ENCODE assay signal across 9 cellular contexts in genomic region chr11:61281581-61282250, GRCh38. TPM values are rescaled to one million over a fixed set of nuclear protein-coding genes. Genes with fewer than 3 reads are reported as not detected.
DNase-seq lines count a peak whose midpoint lies in the region; ATAC-seq, FAIRE-seq and TF ChIP-seq lines count a peak whose summit lies in the region.
"Had no signal": no experiment of that assay in that cellular context is flagged by ENCODE, and none has a peak within 500 bp of the region (broad histone marks: within the 10 kb centered on the region; RNA-seq: fewer than 3 reads in every experiment).

No MANE protein-coding gene starts in this region.

- H4K20me1 ChIP-seq in astrocyte (ENCODE audit: insufficient read depth, low read length): peaks cover 8% of the 10 kb centered on the region

- intact Hi-C loops in spleen (cut with DNase I; ENCODE audit: low total_unique reads): no loop called here

- H3K4me1 ChIP-seq in astrocyte (ENCODE audit: insufficient read depth, low read length) (no peaks in the 10 kb centered on the region), lung (ENCODE audit: control insufficient read depth in 2 of 2, insufficient read depth in 2 of 2, low read length in 2 of 2) (no peaks in the 10 kb centered on the region), spleen (no peaks in the 10 kb centered on the region)

- H2AFZ ChIP-seq in astrocyte (ENCODE audit: low read depth, low read length): no peak overlapping the region

- TF ChIP-seq CTCF in astrocyte (IDR thresholded peaks at IDR 0.05; ENCODE audit: insufficient read depth, low read depth, low read length) (no peak), lung (IDR thresholded peaks at IDR 0.05; ENCODE audit: control extremely low read depth, extremely low read depth) (no peak), spleen (IDR thresholded peaks at IDR 0.05 in 8 of 11, conservative IDR thresholded peaks at IDR 0.05 in 3 of 11) (no peak)

- no peak for FAIRE-seq in astrocyte (lab: Jason Lieb, UNC)

- H3K27me3 Mint-ChIP-seq in astrocyte (ENCODE audit: low read depth, unreplicated experiment): peaks cover 12% of the 10 kb centered on the region

- H3K4me3 ChIP-seq in astrocyte (ENCODE audit: insufficient read depth, low read depth, low read length) (no peak overlapping the region), lung (no peak overlapping the region), spleen (no peak overlapping the region)

- H3K9me3 ChIP-seq in astrocyte (ENCODE audit: insufficient read depth, low read depth, low read length) (no peaks in the 10 kb centered on the region), lung (ENCODE audit: control insufficient read depth in 2 of 2, insufficient read depth in 1 of 2, low read length in 1 of 2) (peaks cover 0 to 3% of the 10 kb centered on the region in 2 donors), spleen (no peaks in the 10 kb centered on the region)

- H3K27ac Mint-ChIP-seq in astrocyte (ENCODE audit: unreplicated experiment): no peak overlapping the region

- peak overlapping the region; percentile 75 for H3K4me2 ChIP-seq in astrocyte (ENCODE audit: low read length)

- H3K4me3 Mint-ChIP-seq in astrocyte (ENCODE audit: unreplicated experiment): no peak overlapping the region
- H3K4me3 Mint-ChIP-seq: naive thymus-derived CD8-positive, alpha-beta T cell had no signal

- H3K27me3 ChIP-seq in astrocyte (ENCODE audit: insufficient read depth, low read length) (peaks cover 21% of the 10 kb centered on the region), lung (ENCODE audit: control insufficient read depth, insufficient read depth) (no peaks in the 10 kb centered on the region), spleen (replicated peaks in 1 of 7) (no peaks in the 10 kb centered on the region)

- no peak overlapping the region for H3K27ac ChIP-seq in astrocyte (ENCODE audit: low read depth, low read length)
- no peak overlapping the region for H3K27ac ChIP-seq in lung (ENCODE audit: low read depth in 1 of 2, low read length in 1 of 2)
- no peak overlapping the region for H3K27ac ChIP-seq in spleen

- WGBS in lung, 2 donors: 53 to 70% methylated on average over 29 to 35 of the region's 35 CpGs
- 68 to 72% (median 70%) methylated on average over 28 to 35 of the region's 35 CpGs for WGBS in spleen, 5 donors

- ATAC-seq in lung (ENCODE audit: insufficient read depth, low FRiP score) (peak; percentile 76), GM19035 (IDR thresholded peaks at IDR 0.05; ENCODE audit: unreplicated experiment) (no peak), HG02588 (IDR thresholded peaks at IDR 0.05; ENCODE audit: unreplicated experiment) (no peak), HG02759 (IDR thresholded peaks at IDR 0.05; ENCODE audit: unreplicated experiment) (no peak)
- ATAC-seq: naive thymus-derived CD8-positive, alpha-beta T cell had no signal

- DNase-seq in Caki2 (ENCODE audit: low read depth): peak; percentile 12
- peak; percentile 56 for DNase-seq in NCI-H146 treated with DMSO at 0.1 percent for 48 hours (lab: John Stamatoyannopoulos, UW; ENCODE audit: unreplicated experiment)
- DNase-seq in astrocyte (ENCODE audit: low read depth): no peak
- DNase-seq in lung (ENCODE audit: low spot score): no peak
- no peak for DNase-seq in spleen

- H3K79me2 ChIP-seq in astrocyte (ENCODE audit: insufficient read depth, low read length): no peaks in the 10 kb centered on the region

- no peak for TF ChIP-seq POLR2A in spleen (IDR thresholded peaks at IDR 0.05)

- H3K9me3 Mint-ChIP-seq in astrocyte (ENCODE audit: unreplicated experiment): peaks cover 4% of the 10 kb centered on the region

- peaks cover 4% of the 10 kb centered on the region for H3K4me1 Mint-ChIP-seq in astrocyte (ENCODE audit: low read depth, unreplicated experiment)

- no peak overlapping the region for H3K9ac ChIP-seq in astrocyte (ENCODE audit: low read length)

- in situ Hi-C loops in Caki2 (cut with HindIII; ENCODE audit: low pct_unique_long_range_greater_than_20kb, low sequenced_read_pairs): no loop called here

- peaks cover 45% of the 10 kb centered on the region for H3K36me3 Mint-ChIP-seq in astrocyte (ENCODE audit: low read depth, unreplicated experiment)
- H3K36me3 Mint-ChIP-seq: naive thymus-derived CD8-positive, alpha-beta T cell had no signal

- H3K36me3 ChIP-seq in astrocyte (ENCODE audit: insufficient read depth, low read length): peaks cover 2% of the 10 kb centered on the region
- no peaks in the 10 kb centered on the region for H3K36me3 ChIP-seq in lung (ENCODE audit: control insufficient read depth in 2 of 2, insufficient read depth in 2 of 2, low read length in 2 of 2)
- no peaks in the 10 kb centered on the region for H3K36me3 ChIP-seq in spleen

RNA-seq across cellular contexts. Expression of gene VWCE, which starts 13.4 kb away (rescaled TPM):
- not detected in 2 replicates for total RNA-seq in Caki2 (2014; rRNA removed; shearing (Covaris generic); ENCODE audit: low replicate concordance)
- total RNA-seq in astrocyte: 12.2 and 17.7 TPM in 2 replicates
- total RNA-seq in lung: 1 to 10 TPM in 1 of 2 donors, under 1 TPM in 1; 0.65 to 1.2 TPM
- polyA plus RNA-seq in lung: under 1 TPM; 0.13 to 0.55 TPM
- 1 to 10 TPM in 4 of 7 donors, under 1 TPM in 3; 0.23 to 3.2 (median 1.2) TPM for total RNA-seq in spleen
- polyA plus RNA-seq in spleen: 1 to 10 TPM in 2 of 3 donors, under 1 TPM in 1; 0.80 to 1.6 (median 1.2) TPM
- polyA plus RNA-seq: naive thymus-derived CD8-positive, alpha-beta T cell had no signal

RNA-seq across cellular contexts. Expression of gene PGA5, which starts 40.7 kb away (rescaled TPM):
- not detected in 2 replicates for total RNA-seq in Caki2 (2014; rRNA removed; shearing (Covaris generic); ENCODE audit: low replicate concordance)
- total RNA-seq in astrocyte (0.79 and 1.4 TPM in 2 replicates), lung (under 1 TPM in 1 of 2 donors, not detected in 1; 0.55 TPM), spleen (1 to 10 TPM in 5 of 7 donors, under 1 TPM in 1, not detected in 1; 0.42 to 3.3 (median 1.7) TPM)
- polyA plus RNA-seq in lung (under 1 TPM; 0.08 to 0.09 TPM), spleen (under 1 TPM; 0.06 to 0.51 (median 0.46) TPM)
- total RNA-seq: naive thymus-derived CD8-positive, alpha-beta T cell had no signal
- polyA plus RNA-seq: naive thymus-derived CD8-positive, alpha-beta T cell had no signal

RNA-seq across cellular contexts. Expression of gene DDB1, which starts 51.2 kb away (rescaled TPM):
- total RNA-seq in Caki2 (2014; rRNA removed; shearing (Covaris generic); ENCODE audit: low replicate concordance): 151 and 154 TPM in 2 replicates
- 222 and 251 TPM in 2 replicates for total RNA-seq in astrocyte
- total RNA-seq in lung: 100 to 1,000 TPM; 141 to 184 TPM
- polyA plus RNA-seq in lung: 100 to 1,000 TPM in 1 of 2 donors, 10 to 100 TPM in 1; 88.5 to 101 TPM
- total RNA-seq in spleen: 100 to 1,000 TPM; 118 to 157 (median 151) TPM
- 10 to 100 TPM; 68.7 to 94.7 (median 83.4) TPM for polyA plus RNA-seq in spleen

RNA-seq across cellular contexts. Expression of gene TKFC, which starts 51.3 kb away (rescaled TPM):
- 69.5 and 73.5 TPM in 2 replicates for total RNA-seq in Caki2 (2014; rRNA removed; shearing (Covaris generic); ENCODE audit: low replicate concordance)
- total RNA-seq in astrocyte (23.8 and 23.9 TPM in 2 replicates), lung (10 to 100 TPM; 35.2 to 69.2 TPM), spleen (10 to 100 TPM; 33.1 to 61.5 (median 36.4) TPM)
- polyA plus RNA-seq in lung (10 to 100 TPM; 35.0 to 44.4 TPM), spleen (10 to 100 TPM; 30.6 to 45.3 (median 31.3) TPM)

RNA-seq across cellular contexts. Expression of gene PGA4, which starts 59.6 kb away (rescaled TPM):
- total RNA-seq in Caki2 (2014; rRNA removed; shearing (Covaris generic); ENCODE audit: low replicate concordance): not detected in 2 replicates
- 0.79 and 0.86 TPM in 2 replicates for total RNA-seq in astrocyte
- 1 to 10 TPM; 1.6 to 1.8 TPM for total RNA-seq in lung
- polyA plus RNA-seq in lung: 1 to 10 TPM in 1 of 2 donors, not detected in 1; 1.8 TPM
- 10 to 100 TPM in 1 of 7 donors, 1 to 10 TPM in 5, not detected in 1; 1.2 to 12.2 (median 2.3) TPM for total RNA-seq in spleen
- 1 to 10 TPM in 1 of 3 donors, under 1 TPM in 2; 0.36 to 1.6 (median 0.93) TPM for polyA plus RNA-seq in spleen
- total RNA-seq: naive thymus-derived CD8-positive, alpha-beta T cell had no signal
- polyA plus RNA-seq: naive thymus-derived CD8-positive, alpha-beta T cell had no signal

Comparison
In these comparisons a context has a peak if more than half of its experiments do, and no peak if none do; other contexts are left out.
1. DNase-seq: peak in Caki2 (single experiment) and NCI-H146 treated with DMSO at 0.1 percent for 48 hours (single experiment); none in astrocyte (single experiment), lung (single experiment) and spleen (single experiment).